ENCODE assay signal across 29 cellular contexts in genomic region chr12:71297930-71298329, GRCh38.
DNase-seq lines count a peak whose midpoint lies in the region; ATAC-seq, FAIRE-seq and TF ChIP-seq lines count a peak whose summit lies in the region.
"Had no signal": no experiment of that assay in that cellular context is flagged by ENCODE, and none has a peak within 500 bp of the region (broad histone marks: within the 10 kb centered on the region; RNA-seq: fewer than 3 reads in every experiment).

No MANE protein-coding gene starts in this region.

- TF ChIP-seq EP300 in K562 (IDR thresholded peaks at IDR 0.05; ENCODE audit: low read length), result no peak

- no peak overlapping the region for H3K9ac ChIP-seq in K562 (ENCODE audit: insufficient read depth in 1 of 2, low read depth in 2 of 2, low read length in 2 of 2)
- H3K9ac ChIP-seq in smooth muscle cell (ENCODE audit: low read depth), result no peak overlapping the region
- H3K9ac ChIP-seq: BLaER1 had no signal

- H3K36me3 ChIP-seq in K562 (ENCODE audit: control insufficient read depth, insufficient read depth, low read length) (no peaks in the 10 kb centered on the region), smooth muscle cell (ENCODE audit: low read depth) (no peaks in the 10 kb centered on the region), right atrium auricular region (no peaks in the 10 kb centered on the region)
- H3K36me3 ChIP-seq: BE2C, BLaER1 had no signal

- H3K27me3 Mint-ChIP-seq in osteocyte (ENCODE audit: unreplicated experiment), result peaks cover 2% of the 10 kb centered on the region
- H3K27me3 Mint-ChIP-seq in activated CD8-positive, alpha-beta T cell treated with anti-CD3 and anti-CD28 coated beads for 36 hours, result no peaks in the 10 kb centered on the region
- H3K27me3 Mint-ChIP-seq: CD8-positive, alpha-beta memory T cell had no signal

- POLR2A ChIA-PET in K562 (lab: Yijun Ruan, JAX), result interaction anchor here (1.5 kb wide), 1 partner anchor 12 kb away, joined by 4 read pairs; no protein-coding TSS in a partner anchor
- POLR2A ChIA-PET in activated CD8-positive, alpha-beta T cell treated with anti-CD3 and anti-CD28 coated beads for 36 hours (lab: Charles Lee), result no interaction called here

- intact Hi-C loops in K562 (cut with micrococcal nuclease), result loop anchor here (5.0 kb wide), 1 partner anchor 61 kb away; no protein-coding TSS in a partner anchor
- intact Hi-C loops in activated CD8-positive, alpha-beta T cell treated with anti-CD3 and anti-CD28 coated beads for 36 hours (cut with micrococcal nuclease), result no loop called here

- CTCF ChIA-PET in K562 (lab: Yijun Ruan, JAX; ENCODE audit: low intra/inter-chr PET ratio), result no interaction called here
- CTCF ChIA-PET in activated CD8-positive, alpha-beta T cell treated with anti-CD3 and anti-CD28 coated beads for 36 hours (lab: Charles Lee), result no interaction called here

- no peaks in the 10 kb centered on the region for H3K9me3 Mint-ChIP-seq in osteocyte (ENCODE audit: unreplicated experiment)
- H3K9me3 Mint-ChIP-seq in activated CD8-positive, alpha-beta T cell treated with anti-CD3 and anti-CD28 coated beads for 36 hours, result no peaks in the 10 kb centered on the region

- peaks cover 11 to 43% of the 10 kb centered on the region in 2 experiments for H3K4me1 ChIP-seq in K562 (replicated peaks in 1 of 2; ENCODE audit: control insufficient read depth in 2 of 2, insufficient read depth in 2 of 2, low read length in 2 of 2)
- H3K4me1 ChIP-seq in smooth muscle cell (ENCODE audit: low read depth), result no peaks in the 10 kb centered on the region
- no peaks in the 10 kb centered on the region for H3K4me1 ChIP-seq in right atrium auricular region
- H3K4me1 ChIP-seq: BLaER1 had no signal

- no peaks in the 10 kb centered on the region for H3K27me3 ChIP-seq in K562 (ENCODE audit: control insufficient read depth in 2 of 2, insufficient read depth in 2 of 2, low read length in 2 of 2)
- H3K27me3 ChIP-seq in smooth muscle cell (ENCODE audit: low read depth), result no peaks in the 10 kb centered on the region
- H3K27me3 ChIP-seq in right atrium auricular region, result no peaks in the 10 kb centered on the region
- H3K27me3 ChIP-seq: BE2C, BLaER1 had no signal

- no peak overlapping the region for H3K27ac ChIP-seq in K562 (ENCODE audit: extremely low read depth, low read depth, low read length)
- H3K27ac ChIP-seq in smooth muscle cell (ENCODE audit: low read depth), result no peak overlapping the region
- H3K27ac ChIP-seq in right atrium auricular region, result no peak overlapping the region
- H3K27ac ChIP-seq: BLaER1 had no signal

- no peaks in the 10 kb centered on the region for H3K9me1 ChIP-seq in K562 (ENCODE audit: control insufficient read depth, insufficient read depth, low read length)

- H3K4me3 ChIP-seq in K562, result no peak overlapping the region
- no peak overlapping the region for H3K4me3 ChIP-seq in smooth muscle cell
- no peak overlapping the region for H3K4me3 ChIP-seq in right atrium auricular region
- H3K4me3 ChIP-seq: BLaER1, GM12878 had no signal

- H3K9me3 ChIP-seq in K562 (replicated peaks; ENCODE audit: control insufficient read depth, insufficient read depth, low read depth, low read length) (no peaks in the 10 kb centered on the region), smooth muscle cell (replicated peaks; ENCODE audit: low read depth) (no peaks in the 10 kb centered on the region), right atrium auricular region (no peaks in the 10 kb centered on the region)
- H3K9me3 ChIP-seq: BE2C had no signal

- DNase-seq in OCI-M1 (lab: John Stamatoyannopoulos, UW), result peak; percentile 30
- no peak for DNase-seq in K562 (ENCODE audit: extremely low read depth in 1 of 4, low spot score in 3 of 4)
- no peak for DNase-seq in osteocyte (ENCODE audit: extremely low spot score, unreplicated experiment)
- no peak for DNase-seq in smooth muscle cell (lab: John Stamatoyannopoulos, UW; ENCODE audit: unreplicated experiment)
- DNase-seq in NCI-H82 treated with DMSO at 0.1 percent for 48 hours (lab: John Stamatoyannopoulos, UW; ENCODE audit: unreplicated experiment), result no peak
- no peak for DNase-seq in right atrium auricular region (ENCODE audit: low spot score)
- no peak for DNase-seq in activated CD8-positive, alpha-beta memory T cell treated with anti-CD3 and anti-CD28 coated beads, Interleukin-2, amount 50 U/mL, for 48 hours
- DNase-seq in activated CD8-positive, alpha-beta T cell treated with anti-CD3 and anti-CD28 coated beads for 36 hours, result no peak
- DNase-seq: 8988T; ACHN; BE2C; C1 segment of cervical spinal cord; CD4-positive, alpha-beta memory T cell; CD4-positive, CD25-positive, alpha-beta regulatory T cell; CD8-positive, alpha-beta memory T cell; COR-L47; DMS 273 treated with DMSO at 0.1 percent for 48 hours; DMS153; DMS53; DMS79; DND-41; EL; GDM1 had no signal

- H2AFZ ChIP-seq in K562 (ENCODE audit: low read depth, low read length) (peak overlapping the region; percentile 85), smooth muscle cell (ENCODE audit: low read depth) (peak overlapping the region; percentile 15)

- peak overlapping the region; percentile 16 for H3K27ac Mint-ChIP-seq in osteocyte (ENCODE audit: unreplicated experiment)
- H3K27ac Mint-ChIP-seq in activated CD8-positive, alpha-beta T cell treated with anti-CD3 and anti-CD28 coated beads for 36 hours, result no peak overlapping the region
- H3K27ac Mint-ChIP-seq: CD14-positive monocyte; CD4-positive, alpha-beta memory T cell; CD4-positive, CD25-positive, alpha-beta regulatory T cell; CD8-positive, alpha-beta memory T cell had no signal

- no peak for TF ChIP-seq POLR2A in K562 (conservative IDR thresholded peaks at IDR 0.05)

- FAIRE-seq in K562 (lab: Jason Lieb, UNC), result no peak
- FAIRE-seq: A204.1, GM12878, GM12892, GM18507 had no signal

- no peak for ATAC-seq in K562
- no peak for ATAC-seq in activated CD8-positive, alpha-beta T cell treated with anti-CD3 and anti-CD28 coated beads for 36 hours
- ATAC-seq: GM12878 had no signal

- H3K79me2 ChIP-seq in K562 (ENCODE audit: control insufficient read depth, insufficient read depth, low read length) (no peaks in the 10 kb centered on the region), smooth muscle cell (ENCODE audit: low read depth) (no peaks in the 10 kb centered on the region)

- H4K20me1 ChIP-seq in K562 (replicated peaks; ENCODE audit: control insufficient read depth, insufficient read depth, low read length) (no peaks in the 10 kb centered on the region), smooth muscle cell (ENCODE audit: low read depth) (no peaks in the 10 kb centered on the region)
- H4K20me1 ChIP-seq: BLaER1 had no signal

- no peak overlapping the region for H3K4me3 Mint-ChIP-seq in osteocyte (ENCODE audit: unreplicated experiment)
- no peak overlapping the region for H3K4me3 Mint-ChIP-seq in activated CD8-positive, alpha-beta T cell treated with anti-CD3 and anti-CD28 coated beads for 36 hours
- H3K4me3 Mint-ChIP-seq: CD14-positive monocyte; CD4-positive, alpha-beta memory T cell; CD4-positive, CD25-positive, alpha-beta regulatory T cell; CD8-positive, alpha-beta memory T cell had no signal

- no peaks in the 10 kb centered on the region for H3K36me3 Mint-ChIP-seq in osteocyte (ENCODE audit: unreplicated experiment)
- H3K36me3 Mint-ChIP-seq in activated CD8-positive, alpha-beta T cell treated with anti-CD3 and anti-CD28 coated beads for 36 hours (ENCODE audit: low read depth), result no peaks in the 10 kb centered on the region
- H3K36me3 Mint-ChIP-seq: CD14-positive monocyte; CD4-positive, alpha-beta memory T cell; CD4-positive, CD25-positive, alpha-beta regulatory T cell; CD8-positive, alpha-beta memory T cell had no signal

- no peak overlapping the region for H3K4me2 ChIP-seq in K562 (ENCODE audit: insufficient read depth, low read length)
- no peak overlapping the region for H3K4me2 ChIP-seq in smooth muscle cell
- H3K4me2 ChIP-seq: BLaER1 had no signal

- H3F3A ChIP-seq in smooth muscle cell (ENCODE audit: low read depth), result no peaks in the 10 kb centered on the region

- peaks cover 30% of the 10 kb centered on the region for H3K4me1 Mint-ChIP-seq in osteocyte (ENCODE audit: unreplicated experiment)
- H3K4me1 Mint-ChIP-seq in activated CD8-positive, alpha-beta T cell treated with anti-CD3 and anti-CD28 coated beads for 36 hours (ENCODE audit: low read depth), result no peaks in the 10 kb centered on the region
- H3K4me1 Mint-ChIP-seq: CD14-positive monocyte; CD4-positive, alpha-beta memory T cell; CD4-positive, CD25-positive, alpha-beta regulatory T cell; CD8-positive, alpha-beta memory T cell had no signal

- TF ChIP-seq RAD21 in K562 (CRISPR knock-in tag; conservative IDR thresholded peaks at IDR 0.05 in 1 of 2, IDR thresholded peaks at IDR 0.05 in 1 of 2), result no peak

- BruUV-seq in K562 (replicated peaks; lab: Mats Ljungman, UMichigan), result no TSS peak

- TF ChIP-seq CTCF in K562 (IDR thresholded peaks at IDR 0.05 in 2 of 3, conservative IDR thresholded peaks at IDR 0.05 in 1 of 3; ENCODE audit: insufficient read depth in 2 of 3, low read depth in 1 of 3, low read length in 3 of 3) (no peak), osteocyte (IDR thresholded peaks at IDR 0.05) (no peak), smooth muscle cell (IDR thresholded peaks at IDR 0.05; ENCODE audit: borderline replicate concordance, insufficient read depth, poor library complexity, severe bottlenecking) (no peak), right atrium auricular region (IDR thresholded peaks at IDR 0.05) (no peak)
- TF ChIP-seq CTCF in activated CD8-positive, alpha-beta T cell treated with anti-CD3 and anti-CD28 coated beads for 36 hours (IDR thresholded peaks at IDR 0.05), result no peak

- in situ Hi-C loops in K562 (cut with MboI), result no loop called here

TF ChIP-seq in K562, 482 proteins besides CTCF, POLR2A, EP300 and RAD21 (continues in another document):
- TF ChIP-seq GATAD2A (IDR thresholded peaks at IDR 0.05), result no peak
- TF ChIP-seq HSF4 (CRISPR knock-in tag; IDR thresholded peaks at IDR 0.05; ENCODE audit: borderline replicate concordance), result no peak
- TF ChIP-seq ZBTB9 (CRISPR knock-in tag; IDR thresholded peaks at IDR 0.05), result no peak
- TF ChIP-seq SREBF2 (CRISPR knock-in tag; IDR thresholded peaks at IDR 0.05), result no peak
